ENCODE assay signal across 9 cellular contexts in genomic region chr4:70687347-70687746, GRCh38. TPM values are rescaled to one million over a fixed set of nuclear protein-coding genes. Genes with fewer than 3 reads are reported as not detected.
A peak's percentile ranks its signal among the peaks of the same experiment; 100 is the strongest.
DNase-seq lines count a peak whose midpoint lies in the region; ATAC-seq and TF ChIP-seq lines count a peak whose summit lies in the region.
"Not testable (repeated sequence)": the region's sequence is repeated elsewhere in the genome, so short reads cannot be mapped to it uniquely, and the experiment has no call there.
"Had no signal": no experiment of that assay in that cellular context is flagged by ENCODE, and none has a peak within 500 bp of the region (broad histone marks: within the 10 kb centered on the region; RNA-seq: fewer than 3 reads in every experiment).

No MANE protein-coding gene starts in this region.

- H3K27ac Mint-ChIP-seq in activated CD4-positive, alpha-beta T cell treated with anti-CD3 and anti-CD28 coated beads, Interleukin-2, amount 10 ng/mL, durations not matched to agents 24 days and 14 days = peak overlapping the region; percentile 96
- peak overlapping the region; percentile 99 to 100 (median 100) for H3K27ac Mint-ChIP-seq in brain

- peaks cover 32% of the 10 kb centered on the region for H4K20me1 ChIP-seq in DND-41 (ENCODE audit: insufficient read depth, low read length)
- not testable (repeated sequence) for H4K20me1 ChIP-seq in MM.1S (ENCODE audit: insufficient read depth, low read length)

- not testable (repeated sequence) for ATAC-seq in DND-41 (ENCODE audit: insufficient read depth, low read depth); lung (ENCODE audit: insufficient read depth, low FRiP score)

- H3K4me1 ChIP-seq in DND-41 (ENCODE audit: insufficient read depth, low read length) (peaks cover 69% of the 10 kb centered on the region), MM.1S (ENCODE audit: low read length) (peaks cover 32% of the 10 kb centered on the region), lung (ENCODE audit: control insufficient read depth in 2 of 2, insufficient read depth in 2 of 2, low read length in 2 of 2) (peaks cover 4 to 15% of the 10 kb centered on the region in 2 donors), rectal smooth muscle tissue (ENCODE audit: control insufficient read depth, insufficient read depth, low read length) (peaks cover 14% of the 10 kb centered on the region), tibial nerve (peaks cover 0 to 39% (median 20%) of the 10 kb centered on the region in 4 donors)

- DNase-seq in DND-41 (peak; percentile 29), MM.1S (peak; percentile 30), tibial nerve (ENCODE audit: low spot score in 2 of 2) (peak in 1 of 2 donors; percentile 14)
- DNase-seq in activated CD4-positive, alpha-beta T cell treated with anti-CD3 and anti-CD28 coated beads, Interleukin-2, amount 10 ng/mL, durations not matched to agents 24 days and 14 days = peak; percentile 66
- DNase-seq in fibroblast of villous mesenchyme (ENCODE audit: low read depth); lung (ENCODE audit: low spot score): not testable (repeated sequence)

- not testable (repeated sequence) for H3K27me3 ChIP-seq in DND-41 (ENCODE audit: insufficient read depth, low read length, poor library complexity); MM.1S (replicated peaks; ENCODE audit: insufficient read depth, low read length); lung (ENCODE audit: control insufficient read depth, insufficient read depth); rectal smooth muscle tissue (ENCODE audit: control insufficient read depth, insufficient read depth, low read length); tibial nerve

- peaks cover 28% of the 10 kb centered on the region for H3K4me1 Mint-ChIP-seq in activated CD4-positive, alpha-beta T cell treated with anti-CD3 and anti-CD28 coated beads, Interleukin-2, amount 10 ng/mL, durations not matched to agents 24 days and 14 days
- H3K4me1 Mint-ChIP-seq in brain = peaks cover 46% of the 10 kb centered on the region

- peaks cover 31% of the 10 kb centered on the region for H3K36me3 Mint-ChIP-seq in activated CD4-positive, alpha-beta T cell treated with anti-CD3 and anti-CD28 coated beads, Interleukin-2, amount 10 ng/mL, durations not matched to agents 24 days and 14 days (ENCODE audit: low read depth)
- H3K36me3 Mint-ChIP-seq in brain = peaks cover 15% of the 10 kb centered on the region

- H3K4me3 ChIP-seq in DND-41 (ENCODE audit: low read depth in 1 of 2, low read length in 2 of 2) (peak overlapping the region; percentile 49 to 71; a peak in 3 of 4 replicates), MM.1S (ENCODE audit: low read length) (peak overlapping the region; percentile 72), fibroblast of villous mesenchyme (ENCODE audit: low read depth, low read length) (peak overlapping the region; percentile 99), rectal smooth muscle tissue (ENCODE audit: low read length) (peak overlapping the region; percentile 97), tibial nerve (peak overlapping the region; percentile 43 to 93 (median 81))
- H3K4me3 ChIP-seq in lung = not testable (repeated sequence)

- intact Hi-C loops in activated CD4-positive, alpha-beta T cell treated with anti-CD3 and anti-CD28 coated beads, Interleukin-2, amount 10 ng/mL, durations not matched to agents 24 days and 14 days (cut with micrococcal nuclease) = loop anchor here (5.0 to 10.0 kb wide), 2 partner anchors 35 to 497 kb away; no protein-coding TSS in a partner anchor

- not testable (repeated sequence) for H3K9me2 ChIP-seq in MM.1S (replicated peaks; ENCODE audit: insufficient read depth, low read length)

- 71 to 78% methylated on average over 13 of the region's 13 CpGs for WGBS in lung, 2 donors
- 68 to 69% methylated on average over 13 of the region's 13 CpGs for WGBS in tibial nerve, 2 donors

- TF ChIP-seq CTCF in DND-41 (IDR thresholded peaks at IDR 0.05; ENCODE audit: borderline replicate concordance, extremely low read depth, low read length, poor library complexity, severe bottlenecking); MM.1S (IDR thresholded peaks at IDR 0.05; ENCODE audit: low read length); brain (conservative IDR thresholded peaks at IDR 0.05); fibroblast of villous mesenchyme (IDR thresholded peaks at IDR 0.05; ENCODE audit: insufficient read depth, low read depth, low read length); lung (IDR thresholded peaks at IDR 0.05; ENCODE audit: control extremely low read depth, extremely low read depth); tibial nerve (IDR thresholded peaks at IDR 0.05): not testable (repeated sequence)

- peaks cover 62% of the 10 kb centered on the region for H3K79me2 ChIP-seq in DND-41 (ENCODE audit: insufficient read depth, low read length)
- peaks cover 65% of the 10 kb centered on the region for H3K79me2 ChIP-seq in MM.1S (ENCODE audit: low read length)

- not testable (repeated sequence) for H3K9me3 Mint-ChIP-seq in activated CD4-positive, alpha-beta T cell treated with anti-CD3 and anti-CD28 coated beads, Interleukin-2, amount 10 ng/mL, durations not matched to agents 24 days and 14 days; brain

- peak overlapping the region; percentile 99 for H3K4me3 Mint-ChIP-seq in activated CD4-positive, alpha-beta T cell treated with anti-CD3 and anti-CD28 coated beads, Interleukin-2, amount 10 ng/mL, durations not matched to agents 24 days and 14 days
- H3K4me3 Mint-ChIP-seq in brain = peak overlapping the region; percentile 96 to 99 (median 97)

- H3K36me3 ChIP-seq in DND-41 (ENCODE audit: insufficient read depth, low read length) = peaks cover 37% of the 10 kb centered on the region
- not testable (repeated sequence) for H3K36me3 ChIP-seq in MM.1S (replicated peaks; ENCODE audit: insufficient read depth, low read length); lung (ENCODE audit: control insufficient read depth in 2 of 2, insufficient read depth in 2 of 2, low read length in 2 of 2); rectal smooth muscle tissue (ENCODE audit: control insufficient read depth, insufficient read depth, low read length)
- H3K36me3 ChIP-seq in tibial nerve = peaks cover 0 to 16% (median 0%) of the 10 kb centered on the region in 3 donors

- not testable (repeated sequence) for TF ChIP-seq EP300 in tibial nerve (IDR thresholded peaks at IDR 0.05)

- H3K27ac ChIP-seq in DND-41 (ENCODE audit: low read length) (peak overlapping the region; percentile 98), MM.1S (ENCODE audit: low read length) (peak overlapping the region; percentile 85), lung (ENCODE audit: low read depth in 1 of 2, low read length in 1 of 2) (peak overlapping the region; percentile 95 to 96), rectal smooth muscle tissue (ENCODE audit: low read depth, low read length) (peak overlapping the region; percentile 94), tibial nerve (peak overlapping the region; percentile 93 to 97 (median 95))

- not testable (repeated sequence) for H3K9me3 ChIP-seq in DND-41 (ENCODE audit: insufficient read depth, low read length, severe bottlenecking); MM.1S (replicated peaks; ENCODE audit: insufficient read depth, low read length); lung (ENCODE audit: control insufficient read depth in 2 of 2, insufficient read depth in 1 of 2, low read length in 1 of 2); tibial nerve

- H3K4me2 ChIP-seq in DND-41 (ENCODE audit: insufficient read depth, low read length) = peak overlapping the region; percentile 90
- peak overlapping the region; percentile 86 for H3K4me2 ChIP-seq in MM.1S (ENCODE audit: low read depth, low read length)

- not testable (repeated sequence) for H3K27me3 Mint-ChIP-seq in activated CD4-positive, alpha-beta T cell treated with anti-CD3 and anti-CD28 coated beads, Interleukin-2, amount 10 ng/mL, durations not matched to agents 24 days and 14 days
- H3K27me3 Mint-ChIP-seq in brain = peaks cover 17% of the 10 kb centered on the region

- H3K9ac ChIP-seq in DND-41 (ENCODE audit: low read depth, low read length) = peak overlapping the region; percentile 95
- peak overlapping the region; percentile 61 for H3K9ac ChIP-seq in MM.1S (ENCODE audit: low read length)
- H3K9ac ChIP-seq in rectal smooth muscle tissue (ENCODE audit: low read length) = peak overlapping the region; percentile 93

- not testable (repeated sequence) for H3F3A ChIP-seq in MM.1S (ENCODE audit: insufficient read depth, low read length)

- H2AFZ ChIP-seq in DND-41 (ENCODE audit: low read depth, low read length) = peak overlapping the region; percentile 71; the same call in 1 of the 2 replicates
- peak overlapping the region; percentile 90; the same call in 1 of the 2 replicates for H2AFZ ChIP-seq in MM.1S (ENCODE audit: low read length)

- not testable (repeated sequence) for TF ChIP-seq POLR2A in tibial nerve (IDR thresholded peaks at IDR 0.05)

RNA-seq across cellular contexts. Expression of gene UTP3, which starts 1.0 kb away (rescaled TPM):
- total RNA-seq in activated CD4-positive, alpha-beta T cell treated with anti-CD3 and anti-CD28 coated beads, Interleukin-2, amount 10 ng/mL, durations not matched to agents 24 days and 14 days = 45.9 and 47.6 TPM in 2 replicates
- 6.9 TPM for polyA plus RNA-seq in brain (ENCODE audit: insufficient read depth, low read depth, low replicate concordance)
- 15.1 and 23.3 TPM in 2 replicates for total RNA-seq in fibroblast of villous mesenchyme
- 10 to 100 TPM; 20.1 to 25.8 TPM for total RNA-seq in lung
- polyA plus RNA-seq in lung = 10 to 100 TPM; 30.5 to 32.0 TPM
- total RNA-seq in tibial nerve = 10 to 100 TPM; 14.3 to 19.4 (median 17.0) TPM

RNA-seq across cellular contexts. Expression of gene JCHAIN, which starts 21.0 kb away (rescaled TPM):
- not detected in 2 replicates for total RNA-seq in activated CD4-positive, alpha-beta T cell treated with anti-CD3 and anti-CD28 coated beads, Interleukin-2, amount 10 ng/mL, durations not matched to agents 24 days and 14 days
- polyA plus RNA-seq in brain (ENCODE audit: insufficient read depth, low read depth, low replicate concordance) (not detected), lung (10 to 100 TPM; 18.3 to 91.8 TPM)
- total RNA-seq in fibroblast of villous mesenchyme (0.64 and 2.6 TPM in 2 replicates), lung (100 to 1,000 TPM; 131 to 276 TPM), tibial nerve (10 to 100 TPM in 1 of 4 donors, 1 to 10 TPM in 3; 3.1 to 17.4 (median 4.8) TPM)
- total RNA-seq: HT-29 had no signal

RNA-seq across cellular contexts. Expression of gene RUFY3, which starts 34.4 kb away (rescaled TPM):
- total RNA-seq in activated CD4-positive, alpha-beta T cell treated with anti-CD3 and anti-CD28 coated beads, Interleukin-2, amount 10 ng/mL, durations not matched to agents 24 days and 14 days = 11.5 and 14.8 TPM in 2 replicates
- polyA plus RNA-seq in brain (ENCODE audit: insufficient read depth, low read depth, low replicate concordance) (31.5 TPM), lung (10 to 100 TPM; 17.2 to 25.0 TPM)
- total RNA-seq in fibroblast of villous mesenchyme (56.7 and 60.5 TPM in 2 replicates), lung (100 to 1,000 TPM in 1 of 2 donors, 10 to 100 TPM in 1; 61.5 to 122 TPM), tibial nerve (100 to 1,000 TPM in 1 of 4 donors, 10 to 100 TPM in 3; 84.5 to 124 (median 88.8) TPM)

RNA-seq across cellular contexts. Expression of gene ENAM, which starts 58.8 kb away (rescaled TPM):
- total RNA-seq in activated CD4-positive, alpha-beta T cell treated with anti-CD3 and anti-CD28 coated beads, Interleukin-2, amount 10 ng/mL, durations not matched to agents 24 days and 14 days = not detected in 2 replicates
- polyA plus RNA-seq in brain (ENCODE audit: insufficient read depth, low read depth, low replicate concordance) (not detected), lung (under 1 TPM; 0.06 TPM)
- total RNA-seq in fibroblast of villous mesenchyme (0.43 and 0.97 TPM in 2 replicates), lung (under 1 TPM; 0.11 to 0.28 TPM), tibial nerve (not detected)
- total RNA-seq: HT-29 had no signal

Comparison
In these comparisons a context has a peak if more than half of its experiments do, and no peak if none do; other contexts are left out.
1. RNA of gene JCHAIN, which starts 21.0 kb away (total RNA-seq): 131 to 276 TPM in lung; 3.1 to 17.4 TPM in tibial nerve, 0.64 to 2.6 TPM in fibroblast of villous mesenchyme and not detected in activated CD4-positive, alpha-beta T cell treated with anti-CD3 and anti-CD28 coated beads, Interleukin-2, amount 10 ng/mL, durations not matched to agents 24 days and 14 days; every median in the first group is over 4 times any median in the second.
2. Peak in every context shown above with its lines, with median percentiles within 50 percentile points of each other: H3K27ac ChIP-seq and H3K9ac ChIP-seq.